Comparison of ENCODE assay signal across 8 cellular contexts in genomic region chr2:43218221-43218549, GRCh38. TPM values are rescaled to one million over a fixed set of nuclear protein-coding genes. Genes with fewer than 3 reads are reported as not detected.
A peak's percentile ranks its signal among the peaks of the same experiment; 100 is the strongest.
DNase-seq lines count a peak whose midpoint lies in the region; ATAC-seq and TF ChIP-seq lines count a peak whose summit lies in the region.

No MANE protein-coding gene starts in this region.

- DNase-seq in activated CD4-positive, alpha-beta T cell treated with anti-CD3 and anti-CD28 coated beads, Interleukin-2, amount 10 ng/mL, durations not matched to agents 24 days and 14 days, result no peak
- DNase-seq in activated CD4-positive, alpha-beta T cell treated with anti-CD3 and anti-CD28 coated beads for 48 hours, result no peak
- no peak for DNase-seq in lung (ENCODE audit: low spot score)
- DNase-seq in thyroid gland, result peak; percentile 71
- DNase-seq in stimulated activated CD4-positive, alpha-beta T cell treated with anti-CD3 and anti-CD28 coated beads, Interleukin-2, amount 100 ng/mL, for 24 hours, result no peak
- no peak for DNase-seq in left lobe of liver (ENCODE audit: low spot score)

- WGBS in lung, 2 donors, result 27 to 36% methylated on average over 9 of the region's 9 CpGs
- WGBS in thyroid gland, 2 donors, result 2 to 7% methylated on average over 9 of the region's 9 CpGs

- H3K27me3 Mint-ChIP-seq in activated CD4-positive, alpha-beta T cell treated with anti-CD3 and anti-CD28 coated beads, Interleukin-2, amount 10 ng/mL, durations not matched to agents 24 days and 14 days, result no peaks in the 10 kb centered on the region
- H3K27me3 Mint-ChIP-seq in brain, result peaks cover 9% of the 10 kb centered on the region

- no peaks in the 10 kb centered on the region for H3K9me3 Mint-ChIP-seq in activated CD4-positive, alpha-beta T cell treated with anti-CD3 and anti-CD28 coated beads, Interleukin-2, amount 10 ng/mL, durations not matched to agents 24 days and 14 days
- no peaks in the 10 kb centered on the region for H3K9me3 Mint-ChIP-seq in brain

- peak overlapping the region; percentile 91 to 97 for H3K27ac ChIP-seq in lung (ENCODE audit: low read depth in 1 of 2, low read length in 1 of 2)
- H3K27ac ChIP-seq in thyroid gland, result peak overlapping the region; percentile 99 to 100 (median 100)

- no peaks in the 10 kb centered on the region for H3K27me3 ChIP-seq in lung (ENCODE audit: control insufficient read depth, insufficient read depth)
- no peaks in the 10 kb centered on the region for H3K27me3 ChIP-seq in thyroid gland

- H3K9me3 ChIP-seq in lung (ENCODE audit: control insufficient read depth in 2 of 2, insufficient read depth in 1 of 2, low read length in 1 of 2) (no peaks in the 10 kb centered on the region), thyroid gland (no peaks in the 10 kb centered on the region)

- ATAC-seq in lung (ENCODE audit: insufficient read depth, low FRiP score), result no peak
- no peak for ATAC-seq in left lobe of liver
- ATAC-seq in GM19397 (IDR thresholded peaks at IDR 0.05; ENCODE audit: unreplicated experiment), result no peak

- H3K4me3 ChIP-seq in lung (no peak overlapping the region), thyroid gland (replicated peaks in 1 of 3) (peak overlapping the region in 1 of 3 donors; percentile 99)

- peak overlapping the region; percentile 84 for H3K4me3 Mint-ChIP-seq in activated CD4-positive, alpha-beta T cell treated with anti-CD3 and anti-CD28 coated beads, Interleukin-2, amount 10 ng/mL, durations not matched to agents 24 days and 14 days
- peak overlapping the region in 3 of 5 experiments; percentile 60 to 85 (median 61) for H3K4me3 Mint-ChIP-seq in brain

- H3K4me1 ChIP-seq in lung (ENCODE audit: control insufficient read depth in 2 of 2, insufficient read depth in 2 of 2, low read length in 2 of 2) (peaks cover 12 to 19% of the 10 kb centered on the region in 2 donors), thyroid gland (peaks cover 30 to 41% of the 10 kb centered on the region in 2 donors)

- no peak for TF ChIP-seq POLR2A in thyroid gland (IDR thresholded peaks at IDR 0.05)

- TF ChIP-seq CTCF in brain (conservative IDR thresholded peaks at IDR 0.05), result peak in 1 of 2 experiments; percentile 15
- no peak for TF ChIP-seq CTCF in lung (IDR thresholded peaks at IDR 0.05; ENCODE audit: control extremely low read depth, extremely low read depth)
- peak in 4 of 6 experiments; percentile 18 to 39 (median 34) for TF ChIP-seq CTCF in thyroid gland (IDR thresholded peaks at IDR 0.05)

- intact Hi-C loops in activated CD4-positive, alpha-beta T cell treated with anti-CD3 and anti-CD28 coated beads, Interleukin-2, amount 10 ng/mL, durations not matched to agents 24 days and 14 days (cut with micrococcal nuclease), result no loop called here
- intact Hi-C loops in thyroid gland (cut with DNase I), result loop anchor here (2.0 kb wide), 1 partner anchor 59 kb away; no protein-coding TSS in a partner anchor

- peaks cover 22% of the 10 kb centered on the region for H3K36me3 Mint-ChIP-seq in activated CD4-positive, alpha-beta T cell treated with anti-CD3 and anti-CD28 coated beads, Interleukin-2, amount 10 ng/mL, durations not matched to agents 24 days and 14 days (ENCODE audit: low read depth)
- peaks cover 4% of the 10 kb centered on the region for H3K36me3 Mint-ChIP-seq in brain

- H3K36me3 ChIP-seq in lung (ENCODE audit: control insufficient read depth in 2 of 2, insufficient read depth in 2 of 2, low read length in 2 of 2) (no peaks in the 10 kb centered on the region), thyroid gland (peaks cover 13 to 14% of the 10 kb centered on the region in 2 donors)

- peak overlapping the region; percentile 96 for H3K27ac Mint-ChIP-seq in activated CD4-positive, alpha-beta T cell treated with anti-CD3 and anti-CD28 coated beads, Interleukin-2, amount 10 ng/mL, durations not matched to agents 24 days and 14 days
- peak overlapping the region in 4 of 5 experiments; percentile 36 to 99 (median 99) for H3K27ac Mint-ChIP-seq in brain

- peaks cover 44% of the 10 kb centered on the region for H3K4me1 Mint-ChIP-seq in activated CD4-positive, alpha-beta T cell treated with anti-CD3 and anti-CD28 coated beads, Interleukin-2, amount 10 ng/mL, durations not matched to agents 24 days and 14 days
- peaks cover 56% of the 10 kb centered on the region for H3K4me1 Mint-ChIP-seq in brain

RNA-seq across cellular contexts. Expression of gene ZFP36L2, which starts 8.2 kb away (rescaled TPM):
- 92.8 and 93.1 TPM in 2 replicates for total RNA-seq in activated CD4-positive, alpha-beta T cell treated with anti-CD3 and anti-CD28 coated beads, Interleukin-2, amount 10 ng/mL, durations not matched to agents 24 days and 14 days
- polyA plus RNA-seq in brain (ENCODE audit: insufficient read depth, low read depth, low replicate concordance), result 16.1 TPM
- 100 to 1,000 TPM in 1 of 2 donors, 10 to 100 TPM in 1; 63.1 to 110 TPM for total RNA-seq in lung
- polyA plus RNA-seq in lung, result 10 to 100 TPM; 38.3 to 70.1 TPM
- total RNA-seq in thyroid gland, result 100 to 1,000 TPM; 146 to 287 (median 172) TPM
- 60.6 TPM for total RNA-seq in left lobe of liver

Comparison
In these comparisons a context has a peak if more than half of its experiments do, and no peak if none do; other contexts are left out.
1. DNase-seq: peak in thyroid gland (2 of 2); none in activated CD4-positive, alpha-beta T cell treated with anti-CD3 and anti-CD28 coated beads, Interleukin-2, amount 10 ng/mL, durations not matched to agents 24 days and 14 days (single experiment), activated CD4-positive, alpha-beta T cell treated with anti-CD3 and anti-CD28 coated beads for 48 hours (single experiment), lung (single experiment), stimulated activated CD4-positive, alpha-beta T cell treated with anti-CD3 and anti-CD28 coated beads, Interleukin-2, amount 100 ng/mL, for 24 hours (0 of 2) and left lobe of liver (single experiment).